In genomic region chr3:66444146-66444644, GRCh38 we compare ENCODE assay signal across 20 cellular contexts. TPM values are rescaled to one million over a fixed set of nuclear protein-coding genes. Genes with fewer than 3 reads are reported as not detected.
A peak's percentile ranks its signal among the peaks of the same experiment; 100 is the strongest.
DNase-seq lines count a peak whose midpoint lies in the region; ATAC-seq and TF ChIP-seq lines count a peak whose summit lies in the region.
"Had no signal": no experiment of that assay in that cellular context is flagged by ENCODE, and none has a peak within 500 bp of the region (broad histone marks: within the 10 kb centered on the region; RNA-seq: fewer than 3 reads in every experiment).

No MANE protein-coding gene starts in this region.

- no peaks in the 10 kb centered on the region for H3K9me3 Mint-ChIP-seq in T-cell
- H3K9me3 Mint-ChIP-seq in activated T-cell treated with anti-CD3 and anti-CD28 coated beads, Interleukin-2, amount 50 U/mL, for 72 hours: no peaks in the 10 kb centered on the region
- H3K9me3 Mint-ChIP-seq: naive thymus-derived CD4-positive, alpha-beta T cell had no signal

- H3K9me3 ChIP-seq in iPS-20b (ENCODE audit: insufficient read depth, low read depth, low read length) (no peaks in the 10 kb centered on the region), sigmoid colon (no peaks in the 10 kb centered on the region)

- H3K27ac ChIP-seq in C4-2B: peak overlapping the region; percentile 83
- peak overlapping the region; percentile 59 for H3K27ac ChIP-seq in iPS-20b (ENCODE audit: low read length)
- peak overlapping the region; percentile 14 to 95 (median 83) for H3K27ac ChIP-seq in sigmoid colon

- H3K4me1 ChIP-seq in iPS-20b (ENCODE audit: insufficient read depth, low read length): peaks cover 49% of the 10 kb centered on the region
- H3K4me1 ChIP-seq in sigmoid colon: peaks cover 0 to 99% (median 93%) of the 10 kb centered on the region in 4 donors

- DNase-seq in sigmoid colon: peak; percentile 50
- DNase-seq in sciatic nerve (ENCODE audit: low spot score): no peak
- DNase-seq in T-cell: no peak
- DNase-seq in activated T-cell treated with anti-CD3 and anti-CD28 coated beads, Interleukin-2, amount 50 U/mL, for 72 hours: no peak
- no peak for DNase-seq in NCI-H446 (lab: John Stamatoyannopoulos, UW)
- DNase-seq: activated CD8-positive, alpha-beta T cell treated with anti-CD3 and anti-CD28 coated beads, Interleukin-2, amount 10 ng/mL, durations not matched to agents 7 days and 5 days; activated T-cell treated with anti-CD3 and anti-CD28 coated beads, Interleukin-2, amount 50 U/mL, for 48 hours; KBM-7; naive thymus-derived CD4-positive, alpha-beta T cell; NCI-H2081 treated with DMSO at 0.1 percent for 48 hours; NCI-H526; SHP77 treated with DMSO at 0.1 percent for 48 hours; stimulated activated CD4-positive, alpha-beta T cell treated with anti-CD3 and anti-CD28 coated beads, Interleukin-15, amount 100 ng/mL, for 24 hours; stimulated activated naive CD8-positive, alpha-beta T cell treated with anti-CD3 and anti-CD28 coated beads, Interleukin-15, Interleukin-2, amounts not matched to agents 100 U/mL and 50 U/mL, for 24 hours; T-helper 2 cell had no signal

- CTCF ChIA-PET in T-cell (lab: Charles Lee): interaction anchor here in 1 of 2 donors (0.6 kb wide), 1 partner anchor 259 kb away, joined by 3 read pairs; no protein-coding TSS in a partner anchor

- peaks cover 42% of the 10 kb centered on the region for H3K36me3 Mint-ChIP-seq in T-cell
- peaks cover 0 to 4% of the 10 kb centered on the region in 2 donors for H3K36me3 Mint-ChIP-seq in activated T-cell treated with anti-CD3 and anti-CD28 coated beads, Interleukin-2, amount 50 U/mL, for 72 hours (ENCODE audit: insufficient read depth in 2 of 2)

- no peak overlapping the region for H3K27ac Mint-ChIP-seq in T-cell
- no peak overlapping the region for H3K27ac Mint-ChIP-seq in activated T-cell treated with anti-CD3 and anti-CD28 coated beads, Interleukin-2, amount 50 U/mL, for 72 hours
- H3K27ac Mint-ChIP-seq: activated CD8-positive, alpha-beta T cell treated with anti-CD3 and anti-CD28 coated beads, Interleukin-2, amount 10 ng/mL, durations not matched to agents 7 days and 5 days; activated naive CD8-positive, alpha-beta T cell; naive thymus-derived CD4-positive, alpha-beta T cell had no signal

- H3K27me3 Mint-ChIP-seq in T-cell: no peaks in the 10 kb centered on the region
- no peaks in the 10 kb centered on the region for H3K27me3 Mint-ChIP-seq in activated T-cell treated with anti-CD3 and anti-CD28 coated beads, Interleukin-2, amount 50 U/mL, for 72 hours (ENCODE audit: low read depth)
- H3K27me3 Mint-ChIP-seq: activated naive CD8-positive, alpha-beta T cell; naive thymus-derived CD4-positive, alpha-beta T cell had no signal

- TF ChIP-seq EP300 in sigmoid colon (IDR thresholded peaks at IDR 0.05): no peak

- H3K4me3 ChIP-seq in iPS-20b (ENCODE audit: low read length) (no peak overlapping the region), sigmoid colon (no peak overlapping the region)
- H3K4me3 ChIP-seq: lung had no signal

- peaks cover 18 to 32% (median 25%) of the 10 kb centered on the region in 3 donors for H3K4me1 Mint-ChIP-seq in T-cell
- H3K4me1 Mint-ChIP-seq in activated T-cell treated with anti-CD3 and anti-CD28 coated beads, Interleukin-2, amount 50 U/mL, for 72 hours (ENCODE audit: low read depth): peaks cover 17% of the 10 kb centered on the region

- intact Hi-C loops in sigmoid colon (cut with DNase I) (no loop called here), sciatic nerve (cut with DNase I) (no loop called here)

- ATAC-seq in sciatic nerve (no peak), T-cell (replicated peaks in 1 of 4) (no peak)
- ATAC-seq in activated T-cell treated with anti-CD3 and anti-CD28 coated beads, Interleukin-2, amount 50 U/mL, for 72 hours (replicated peaks in 1 of 2): no peak
- ATAC-seq: activated CD8-positive, alpha-beta T cell treated with anti-CD3 and anti-CD28 coated beads, Interleukin-2, amount 10 ng/mL, durations not matched to agents 7 days and 5 days; naive thymus-derived CD4-positive, alpha-beta T cell; stimulated activated naive CD8-positive, alpha-beta T cell treated with anti-CD3 and anti-CD28 coated beads, Interleukin-15, Interleukin-2, amounts not matched to agents 100 U/mL and 50 U/mL, for 24 hours had no signal

- H3K27me3 ChIP-seq in iPS-20b (ENCODE audit: insufficient read depth, low read length) (no peaks in the 10 kb centered on the region), sigmoid colon (no peaks in the 10 kb centered on the region)

- WGBS in sigmoid colon, 2 donors: 71 to 88% methylated on average over 7 of the region's 7 CpGs

- no peak overlapping the region for H3K4me3 Mint-ChIP-seq in T-cell
- H3K4me3 Mint-ChIP-seq in activated T-cell treated with anti-CD3 and anti-CD28 coated beads, Interleukin-2, amount 50 U/mL, for 72 hours: no peak overlapping the region
- H3K4me3 Mint-ChIP-seq: activated CD8-positive, alpha-beta T cell treated with anti-CD3 and anti-CD28 coated beads, Interleukin-2, amount 10 ng/mL, durations not matched to agents 7 days and 5 days; activated naive CD8-positive, alpha-beta T cell; naive thymus-derived CD4-positive, alpha-beta T cell had no signal

- TF ChIP-seq CTCF in C4-2B (conservative IDR thresholded peaks at IDR 0.05) (no peak), sigmoid colon (IDR thresholded peaks at IDR 0.05) (no peak)

- peaks cover 65% of the 10 kb centered on the region for H3K36me3 ChIP-seq in iPS-20b (ENCODE audit: insufficient read depth, low read depth, low read length)
- H3K36me3 ChIP-seq in sigmoid colon: peaks cover 0 to 13% (median 0%) of the 10 kb centered on the region in 4 donors

- TF ChIP-seq POLR2A in sigmoid colon (IDR thresholded peaks at IDR 0.05): no peak

- POLR2A ChIA-PET in T-cell (lab: Charles Lee): interaction anchor here in 1 of 2 donors (0.6 kb wide), 1 partner anchor 15 kb away, joined by 3 read pairs; no protein-coding TSS in a partner anchor

- peak overlapping the region; percentile 45; the same call in 1 of the 2 replicates for H3K9ac ChIP-seq in iPS-20b (ENCODE audit: low read depth, low read length)

TF ChIP-seq in PFSK-1, 5 proteins besides CTCF, POLR2A, EP300 and RAD21:
- TF ChIP-seq POLR2AphosphoS5 (IDR thresholded peaks at IDR 0.05; ENCODE audit: low read depth, low read length) (no peak), SIN3A (IDR thresholded peaks at IDR 0.05; ENCODE audit: borderline replicate concordance, insufficient read depth, low read length) (no peak)
- TF ChIP-seq, protein P1, sequence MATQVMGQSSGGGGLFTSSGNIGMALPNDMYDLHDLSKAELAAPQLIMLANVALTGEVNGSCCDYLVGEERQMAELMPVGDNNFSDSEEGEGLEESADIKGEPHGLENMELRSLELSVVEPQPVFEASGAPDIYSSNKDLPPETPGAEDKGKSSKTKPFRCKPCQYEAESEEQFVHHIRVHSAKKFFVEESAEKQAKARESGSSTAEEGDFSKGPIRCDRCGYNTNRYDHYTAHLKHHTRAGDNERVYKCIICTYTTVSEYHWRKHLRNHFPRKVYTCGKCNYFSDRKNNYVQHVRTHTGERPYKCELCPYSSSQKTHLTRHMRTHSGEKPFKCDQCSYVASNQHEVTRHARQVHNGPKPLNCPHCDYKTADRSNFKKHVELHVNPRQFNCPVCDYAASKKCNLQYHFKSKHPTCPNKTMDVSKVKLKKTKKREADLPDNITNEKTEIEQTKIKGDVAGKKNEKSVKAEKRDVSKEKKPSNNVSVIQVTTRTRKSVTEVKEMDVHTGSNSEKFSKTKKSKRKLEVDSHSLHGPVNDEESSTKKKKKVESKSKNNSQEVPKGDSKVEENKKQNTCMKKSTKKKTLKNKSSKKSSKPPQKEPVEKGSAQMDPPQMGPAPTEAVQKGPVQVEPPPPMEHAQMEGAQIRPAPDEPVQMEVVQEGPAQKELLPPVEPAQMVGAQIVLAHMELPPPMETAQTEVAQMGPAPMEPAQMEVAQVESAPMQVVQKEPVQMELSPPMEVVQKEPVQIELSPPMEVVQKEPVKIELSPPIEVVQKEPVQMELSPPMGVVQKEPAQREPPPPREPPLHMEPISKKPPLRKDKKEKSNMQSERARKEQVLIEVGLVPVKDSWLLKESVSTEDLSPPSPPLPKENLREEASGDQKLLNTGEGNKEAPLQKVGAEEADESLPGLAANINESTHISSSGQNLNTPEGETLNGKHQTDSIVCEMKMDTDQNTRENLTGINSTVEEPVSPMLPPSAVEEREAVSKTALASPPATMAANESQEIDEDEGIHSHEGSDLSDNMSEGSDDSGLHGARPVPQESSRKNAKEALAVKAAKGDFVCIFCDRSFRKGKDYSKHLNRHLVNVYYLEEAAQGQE (IDR thresholded peaks at IDR 0.05; ENCODE audit: insufficient read depth in 1 of 2, low read depth in 2 of 2, low read length in 2 of 2): peak; percentile 54 to 80; a peak in 3 of 4 replicates

RNA-seq across cellular contexts. Expression of gene LRIG1, which starts 56.6 kb away (rescaled TPM):
- 24.2 TPM for polyA plus RNA-seq in PFSK-1 (2012; ENCODE audit: insufficient read length, low read depth)
- total RNA-seq in sigmoid colon: 100 to 1,000 TPM; 150 to 226 (median 210) TPM
- polyA plus RNA-seq in sigmoid colon: 10 to 100 TPM in 1 of 3 donors, 1 to 10 TPM in 2; 4.2 to 36.1 (median 6.0) TPM
- 50.8 TPM for total RNA-seq in sciatic nerve
- 10 to 100 TPM; 33.5 to 49.8 (median 41.1) TPM for total RNA-seq in T-cell
- total RNA-seq in activated T-cell treated with anti-CD3 and anti-CD28 coated beads, Interleukin-2, amount 50 U/mL, for 72 hours: 10 to 100 TPM; 21.6 to 44.8 TPM
